In the genomic region with DNA sequence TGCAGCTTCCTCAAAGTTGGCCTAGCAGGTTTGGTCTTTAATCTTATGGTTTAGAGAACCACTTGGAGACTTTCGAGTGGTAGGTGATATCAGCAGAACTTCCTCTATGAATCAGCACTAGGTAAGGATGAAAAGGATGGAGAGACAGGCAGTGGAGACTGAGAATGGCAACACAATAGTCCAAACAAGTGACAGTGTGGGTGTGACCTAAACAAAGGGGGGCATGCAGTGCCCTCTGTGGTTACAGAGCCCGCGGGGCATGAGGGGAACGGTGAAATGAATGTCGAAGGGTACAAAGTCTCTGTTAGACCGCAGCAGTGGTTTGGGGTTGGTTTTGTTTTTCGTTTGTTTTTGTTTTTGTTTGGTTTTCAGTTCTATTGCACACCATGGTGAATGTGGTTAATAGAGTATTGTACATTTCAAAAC, we compare ENCODE assay signal across 1 cellular context.
TF ChIP-seq lines count a peak whose summit lies in the region.

No MANE protein-coding gene starts in this region.

TF ChIP-seq in GM12878, 131 proteins besides CTCF, POLR2A, EP300 and RAD21 (continued from another document):
- TF ChIP-seq POU2F2 (IDR thresholded peaks at IDR 0.05; ENCODE audit: borderline replicate concordance, low read depth, low read length) (peak; percentile 58; the same call in 2 of the 3 replicates), KLF5 (IDR thresholded peaks at IDR 0.05; ENCODE audit: partially characterized antibody) (no peak), PML (IDR thresholded peaks at IDR 0.05; ENCODE audit: low read length) (no peak), ZSCAN29 (IDR thresholded peaks at IDR 0.05) (no peak), ZNF384 (IDR thresholded peaks at IDR 0.05; ENCODE audit: borderline replicate concordance, low read depth, low read length) (no peak), ZBED1 (IDR thresholded peaks at IDR 0.05; ENCODE audit: borderline replicate concordance) (no peak; the same call in 1 of the 2 replicates), MXI1 (IDR thresholded peaks at IDR 0.05; ENCODE audit: low read depth, low read length) (no peak), RAD51 (IDR thresholded peaks at IDR 0.05) (no peak), TCF12 (IDR thresholded peaks at IDR 0.05; ENCODE audit: low read depth, low read length) (0 out of 2 replicates have a peak, but pooled peaks have one; percentile 5), SMC3 (IDR thresholded peaks at IDR 0.05; ENCODE audit: borderline replicate concordance, low read length) (no peak), PAX8 (IDR thresholded peaks at IDR 0.05) (no peak), ZNF24 (IDR thresholded peaks at IDR 0.05) (no peak), CHD2 (IDR thresholded peaks at IDR 0.05; ENCODE audit: borderline replicate concordance, low read depth, low read length) (no peak)
- TF ChIP-seq, protein P1, sequence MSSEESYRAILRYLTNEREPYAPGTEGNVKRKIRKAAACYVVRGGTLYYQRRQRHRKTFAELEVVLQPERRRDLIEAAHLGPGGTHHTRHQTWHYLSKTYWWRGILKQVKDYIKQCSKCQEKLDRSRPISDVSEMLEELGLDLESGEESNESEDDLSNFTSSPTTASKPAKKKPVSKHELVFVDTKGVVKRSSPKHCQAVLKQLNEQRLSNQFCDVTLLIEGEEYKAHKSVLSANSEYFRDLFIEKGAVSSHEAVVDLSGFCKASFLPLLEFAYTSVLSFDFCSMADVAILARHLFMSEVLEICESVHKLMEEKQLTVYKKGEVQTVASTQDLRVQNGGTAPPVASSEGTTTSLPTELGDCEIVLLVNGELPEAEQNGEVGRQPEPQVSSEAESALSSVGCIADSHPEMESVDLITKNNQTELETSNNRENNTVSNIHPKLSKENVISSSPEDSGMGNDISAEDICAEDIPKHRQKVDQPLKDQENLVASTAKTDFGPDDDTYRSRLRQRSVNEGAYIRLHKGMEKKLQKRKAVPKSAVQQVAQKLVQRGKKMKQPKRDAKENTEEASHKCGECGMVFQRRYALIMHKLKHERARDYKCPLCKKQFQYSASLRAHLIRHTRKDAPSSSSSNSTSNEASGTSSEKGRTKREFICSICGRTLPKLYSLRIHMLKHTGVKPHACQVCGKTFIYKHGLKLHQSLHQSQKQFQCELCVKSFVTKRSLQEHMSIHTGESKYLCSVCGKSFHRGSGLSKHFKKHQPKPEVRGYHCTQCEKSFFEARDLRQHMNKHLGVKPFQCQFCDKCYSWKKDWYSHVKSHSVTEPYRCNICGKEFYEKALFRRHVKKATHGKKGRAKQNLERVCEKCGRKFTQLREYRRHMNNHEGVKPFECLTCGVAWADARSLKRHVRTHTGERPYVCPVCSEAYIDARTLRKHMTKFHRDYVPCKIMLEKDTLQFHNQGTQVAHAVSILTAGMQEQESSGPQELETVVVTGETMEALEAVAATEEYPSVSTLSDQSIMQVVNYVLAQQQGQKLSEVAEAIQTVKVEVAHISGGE (CRISPR knock-in tag; IDR thresholded peaks at IDR 0.05), result no peak
- TF ChIP-seq, protein P2, sequence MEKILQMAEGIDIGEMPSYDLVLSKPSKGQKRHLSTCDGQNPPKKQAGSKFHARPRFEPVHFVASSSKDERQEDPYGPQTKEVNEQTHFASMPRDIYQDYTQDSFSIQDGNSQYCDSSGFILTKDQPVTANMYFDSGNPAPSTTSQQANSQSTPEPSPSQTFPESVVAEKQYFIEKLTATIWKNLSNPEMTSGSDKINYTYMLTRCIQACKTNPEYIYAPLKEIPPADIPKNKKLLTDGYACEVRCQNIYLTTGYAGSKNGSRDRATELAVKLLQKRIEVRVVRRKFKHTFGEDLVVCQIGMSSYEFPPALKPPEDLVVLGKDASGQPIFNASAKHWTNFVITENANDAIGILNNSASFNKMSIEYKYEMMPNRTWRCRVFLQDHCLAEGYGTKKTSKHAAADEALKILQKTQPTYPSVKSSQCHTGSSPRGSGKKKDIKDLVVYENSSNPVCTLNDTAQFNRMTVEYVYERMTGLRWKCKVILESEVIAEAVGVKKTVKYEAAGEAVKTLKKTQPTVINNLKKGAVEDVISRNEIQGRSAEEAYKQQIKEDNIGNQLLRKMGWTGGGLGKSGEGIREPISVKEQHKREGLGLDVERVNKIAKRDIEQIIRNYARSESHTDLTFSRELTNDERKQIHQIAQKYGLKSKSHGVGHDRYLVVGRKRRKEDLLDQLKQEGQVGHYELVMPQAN (conservative IDR thresholded peaks at IDR 0.05), result no peak
- TF ChIP-seq, protein P3, sequence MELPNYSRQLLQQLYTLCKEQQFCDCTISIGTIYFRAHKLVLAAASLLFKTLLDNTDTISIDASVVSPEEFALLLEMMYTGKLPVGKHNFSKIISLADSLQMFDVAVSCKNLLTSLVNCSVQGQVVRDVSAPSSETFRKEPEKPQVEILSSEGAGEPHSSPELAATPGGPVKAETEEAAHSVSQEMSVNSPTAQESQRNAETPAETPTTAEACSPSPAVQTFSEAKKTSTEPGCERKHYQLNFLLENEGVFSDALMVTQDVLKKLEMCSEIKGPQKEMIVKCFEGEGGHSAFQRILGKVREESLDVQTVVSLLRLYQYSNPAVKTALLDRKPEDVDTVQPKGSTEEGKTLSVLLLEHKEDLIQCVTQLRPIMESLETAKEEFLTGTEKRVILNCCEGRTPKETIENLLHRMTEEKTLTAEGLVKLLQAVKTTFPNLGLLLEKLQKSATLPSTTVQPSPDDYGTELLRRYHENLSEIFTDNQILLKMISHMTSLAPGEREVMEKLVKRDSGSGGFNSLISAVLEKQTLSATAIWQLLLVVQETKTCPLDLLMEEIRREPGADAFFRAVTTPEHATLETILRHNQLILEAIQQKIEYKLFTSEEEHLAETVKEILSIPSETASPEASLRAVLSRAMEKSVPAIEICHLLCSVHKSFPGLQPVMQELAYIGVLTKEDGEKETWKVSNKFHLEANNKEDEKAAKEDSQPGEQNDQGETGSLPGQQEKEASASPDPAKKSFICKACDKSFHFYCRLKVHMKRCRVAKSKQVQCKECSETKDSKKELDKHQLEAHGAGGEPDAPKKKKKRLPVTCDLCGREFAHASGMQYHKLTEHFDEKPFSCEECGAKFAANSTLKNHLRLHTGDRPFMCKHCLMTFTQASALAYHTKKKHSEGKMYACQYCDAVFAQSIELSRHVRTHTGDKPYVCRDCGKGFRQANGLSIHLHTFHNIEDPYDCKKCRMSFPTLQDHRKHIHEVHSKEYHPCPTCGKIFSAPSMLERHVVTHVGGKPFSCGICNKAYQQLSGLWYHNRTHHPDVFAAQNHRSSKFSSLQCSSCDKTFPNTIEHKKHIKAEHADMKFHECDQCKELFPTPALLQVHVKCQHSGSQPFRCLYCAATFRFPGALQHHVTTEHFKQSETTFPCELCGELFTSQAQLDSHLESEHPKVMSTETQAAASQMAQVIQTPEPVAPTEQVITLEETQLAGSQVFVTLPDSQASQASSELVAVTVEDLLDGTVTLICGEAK (IDR thresholded peaks at IDR 0.05; ENCODE audit: borderline replicate concordance), result no peak
- TF ChIP-seq, protein P4, sequence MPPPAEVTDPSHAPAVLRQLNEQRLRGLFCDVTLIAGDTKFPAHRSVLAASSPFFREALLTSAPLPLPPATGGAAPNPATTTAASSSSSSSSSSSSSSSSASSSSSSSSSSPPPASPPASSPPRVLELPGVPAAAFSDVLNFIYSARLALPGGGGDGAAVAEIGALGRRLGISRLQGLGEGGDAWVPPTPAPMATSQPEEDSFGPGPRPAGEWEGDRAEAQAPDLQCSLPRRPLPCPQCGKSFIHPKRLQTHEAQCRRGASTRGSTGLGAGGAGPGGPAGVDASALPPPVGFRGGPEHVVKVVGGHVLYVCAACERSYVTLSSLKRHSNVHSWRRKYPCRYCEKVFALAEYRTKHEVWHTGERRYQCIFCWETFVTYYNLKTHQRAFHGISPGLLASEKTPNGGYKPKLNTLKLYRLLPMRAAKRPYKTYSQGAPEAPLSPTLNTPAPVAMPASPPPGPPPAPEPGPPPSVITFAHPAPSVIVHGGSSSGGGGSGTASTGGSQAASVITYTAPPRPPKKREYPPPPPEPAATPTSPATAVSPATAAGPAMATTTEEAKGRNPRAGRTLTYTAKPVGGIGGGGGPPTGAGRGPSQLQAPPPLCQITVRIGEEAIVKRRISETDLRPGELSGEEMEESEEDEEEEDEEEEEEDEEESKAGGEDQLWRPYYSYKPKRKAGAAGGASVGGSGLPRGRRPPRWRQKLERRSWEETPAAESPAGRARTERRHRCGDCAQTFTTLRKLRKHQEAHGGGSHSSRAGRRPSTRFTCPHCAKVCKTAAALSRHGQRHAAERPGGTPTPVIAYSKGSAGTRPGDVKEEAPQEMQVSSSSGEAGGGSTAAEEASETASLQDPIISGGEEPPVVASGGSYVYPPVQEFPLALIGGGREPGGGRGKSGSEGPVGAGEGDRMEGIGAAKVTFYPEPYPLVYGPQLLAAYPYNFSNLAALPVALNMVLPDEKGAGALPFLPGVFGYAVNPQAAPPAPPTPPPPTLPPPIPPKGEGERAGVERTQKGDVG (CRISPR knock-in tag; IDR thresholded peaks at IDR 0.05), result no peak
- TF ChIP-seq, protein P5, sequence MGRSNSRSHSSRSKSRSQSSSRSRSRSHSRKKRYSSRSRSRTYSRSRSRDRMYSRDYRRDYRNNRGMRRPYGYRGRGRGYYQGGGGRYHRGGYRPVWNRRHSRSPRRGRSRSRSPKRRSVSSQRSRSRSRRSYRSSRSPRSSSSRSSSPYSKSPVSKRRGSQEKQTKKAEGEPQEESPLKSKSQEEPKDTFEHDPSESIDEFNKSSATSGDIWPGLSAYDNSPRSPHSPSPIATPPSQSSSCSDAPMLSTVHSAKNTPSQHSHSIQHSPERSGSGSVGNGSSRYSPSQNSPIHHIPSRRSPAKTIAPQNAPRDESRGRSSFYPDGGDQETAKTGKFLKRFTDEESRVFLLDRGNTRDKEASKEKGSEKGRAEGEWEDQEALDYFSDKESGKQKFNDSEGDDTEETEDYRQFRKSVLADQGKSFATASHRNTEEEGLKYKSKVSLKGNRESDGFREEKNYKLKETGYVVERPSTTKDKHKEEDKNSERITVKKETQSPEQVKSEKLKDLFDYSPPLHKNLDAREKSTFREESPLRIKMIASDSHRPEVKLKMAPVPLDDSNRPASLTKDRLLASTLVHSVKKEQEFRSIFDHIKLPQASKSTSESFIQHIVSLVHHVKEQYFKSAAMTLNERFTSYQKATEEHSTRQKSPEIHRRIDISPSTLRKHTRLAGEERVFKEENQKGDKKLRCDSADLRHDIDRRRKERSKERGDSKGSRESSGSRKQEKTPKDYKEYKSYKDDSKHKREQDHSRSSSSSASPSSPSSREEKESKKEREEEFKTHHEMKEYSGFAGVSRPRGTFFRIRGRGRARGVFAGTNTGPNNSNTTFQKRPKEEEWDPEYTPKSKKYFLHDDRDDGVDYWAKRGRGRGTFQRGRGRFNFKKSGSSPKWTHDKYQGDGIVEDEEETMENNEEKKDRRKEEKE (IDR thresholded peaks at IDR 0.05), result no peak
